ENCODE assay signal across 31 cellular contexts in genomic region chr3:177992993-177993969, GRCh38.
DNase-seq lines count a peak whose midpoint lies in the region; ATAC-seq, FAIRE-seq and TF ChIP-seq lines count a peak whose summit lies in the region.
"Had no signal": no experiment of that assay in that cellular context is flagged by ENCODE, and none has a peak within 500 bp of the region (broad histone marks: within the 10 kb centered on the region; RNA-seq: fewer than 3 reads in every experiment).

No MANE protein-coding gene starts in this region.

- in situ Hi-C loops in K562 (cut with MboI) = no loop called here

- no TSS peak for BruUV-seq in Caco-2 (replicated peaks; lab: Mats Ljungman, UMichigan)
- BruUV-seq in K562 (replicated peaks; lab: Mats Ljungman, UMichigan) = no TSS peak

- intact Hi-C loops in Caco-2 (cut with micrococcal nuclease; ENCODE audit: unreplicated experiment) (loop anchor here (2.0 kb wide), 1 partner anchor 58 kb away; no protein-coding TSS in a partner anchor), K562 (cut with micrococcal nuclease) (no loop called here), pancreas (cut with DNase I) (no loop called here)

- H3K4me2 ChIP-seq in K562 (ENCODE audit: insufficient read depth, low read length) (no peak overlapping the region), mesenchymal stem cell (ENCODE audit: low read length, poor library complexity, severe bottlenecking) (no peak overlapping the region)
- H3K4me2 ChIP-seq: A549; BLaER1 treated with 17β-estradiol and CSF1 and Interleukin-3, amounts not matched to agents 10 nM and 100 nM had no signal

- H3K9me3 ChIP-seq in Caco-2 = no peaks in the 10 kb centered on the region
- no peaks in the 10 kb centered on the region for H3K9me3 ChIP-seq in K562 (replicated peaks; ENCODE audit: control insufficient read depth, insufficient read depth, low read depth, low read length)
- no peaks in the 10 kb centered on the region for H3K9me3 ChIP-seq in mesenchymal stem cell (ENCODE audit: control insufficient read depth, low read length)
- H3K9me3 ChIP-seq in pancreas = no peaks in the 10 kb centered on the region
- H3K9me3 ChIP-seq: A549 had no signal

- H2BK12ac ChIP-seq in mesenchymal stem cell (ENCODE audit: low read length in 2 of 2) = no peak overlapping the region

- ATAC-seq in K562 (no peak), pancreas (no peak)
- ATAC-seq: A549, HCT116, Panc1 had no signal

- DNase-seq in Caco-2 = peak; percentile 27 to 58
- peak; percentile 50 for DNase-seq in HuH-7 (ENCODE audit: low spot score)
- no peak for DNase-seq in K562 (ENCODE audit: extremely low read depth in 1 of 4, low spot score in 3 of 4)
- peak; percentile 54 for DNase-seq in mesenchymal stem cell
- no peak for DNase-seq in mesenteric fat pad (ENCODE audit: low spot score)
- no peak for DNase-seq in pancreas
- DNase-seq in MV-4-11 (lab: John Stamatoyannopoulos, UW) = no peak
- DNase-seq: AML-193; CD4-positive, alpha-beta T cell; COR-L47; DMS 273 treated with DMSO at 0.1 percent for 48 hours; DMS79; KG1; MM.1S; NCI-H1048; NCI-H1417 treated with DMSO at 0.1 percent for 48 hours; NCI-H1694 treated with DMSO at 0.1 percent for 48 hours; NCI-H2081; NCI-H226; NCI-H510A; NCI-H69; SHP77 had no signal

- no peak overlapping the region for H2BK120ac ChIP-seq in mesenchymal stem cell (ENCODE audit: low read depth, low read length)

- H4K8ac ChIP-seq in mesenchymal stem cell (ENCODE audit: low read length) = no peak overlapping the region

- POLR2A ChIA-PET in Caco-2 (lab: Charles Lee) (no interaction called here), K562 (lab: Yijun Ruan, JAX) (interaction anchor here (1.2 kb wide), 1 partner anchor 15 kb away, joined by 4 read pairs; no protein-coding TSS in a partner anchor)

- H3K27me3 ChIP-seq in Caco-2 (replicated peaks; ENCODE audit: control insufficient read depth, insufficient read depth, low read length) (no peaks in the 10 kb centered on the region), K562 (ENCODE audit: control insufficient read depth in 2 of 2, insufficient read depth in 2 of 2, low read length in 2 of 2) (no peaks in the 10 kb centered on the region), mesenchymal stem cell (ENCODE audit: control insufficient read depth in 1 of 2, insufficient read depth in 1 of 2, low read length in 2 of 2) (no peaks in the 10 kb centered on the region), pancreas (no peaks in the 10 kb centered on the region)
- H3K27me3 ChIP-seq: BLaER1 treated with 17β-estradiol and CSF1 and Interleukin-3, amounts not matched to agents 10 nM and 100 nM had no signal

- no peak overlapping the region for H3K9ac ChIP-seq in K562 (ENCODE audit: insufficient read depth in 1 of 2, low read depth in 2 of 2, low read length in 2 of 2)
- no peak overlapping the region for H3K9ac ChIP-seq in mesenchymal stem cell (ENCODE audit: low read length)
- H3K9ac ChIP-seq: BLaER1 treated with 17β-estradiol and CSF1 and Interleukin-3, amounts not matched to agents 10 nM and 100 nM had no signal

- no peak overlapping the region for H3K23ac ChIP-seq in mesenchymal stem cell (ENCODE audit: low read length in 2 of 2)

- no peaks in the 10 kb centered on the region for H3K79me2 ChIP-seq in K562 (ENCODE audit: control insufficient read depth, insufficient read depth, low read length)

- TF ChIP-seq RAD21 in K562 (CRISPR knock-in tag; conservative IDR thresholded peaks at IDR 0.05 in 1 of 2, IDR thresholded peaks at IDR 0.05 in 1 of 2) = no peak

- H3K9me3 Mint-ChIP-seq in Caco-2 (ENCODE audit: unreplicated experiment) = no peaks in the 10 kb centered on the region

- TF ChIP-seq CTCF in Caco-2 (IDR thresholded peaks at IDR 0.05; ENCODE audit: insufficient read depth in 1 of 2, low read depth in 1 of 2, low read length in 1 of 2, severe bottlenecking in 1 of 2, unreplicated experiment in 1 of 2) = no peak
- no peak for TF ChIP-seq CTCF in K562 (IDR thresholded peaks at IDR 0.05 in 2 of 3, conservative IDR thresholded peaks at IDR 0.05 in 1 of 3; ENCODE audit: insufficient read depth in 2 of 3, low read depth in 1 of 3, low read length in 3 of 3)
- no peak for TF ChIP-seq CTCF in pancreas (IDR thresholded peaks at IDR 0.05)

- no peak for TF ChIP-seq POLR2A in K562 (conservative IDR thresholded peaks at IDR 0.05)

- no peak overlapping the region for H3K18ac ChIP-seq in mesenchymal stem cell (ENCODE audit: low read depth in 1 of 2, low read length in 2 of 2)

- H3K4me1 ChIP-seq in Caco-2 (peaks cover 25% of the 10 kb centered on the region), K562 (replicated peaks in 1 of 2; ENCODE audit: control insufficient read depth in 2 of 2, insufficient read depth in 2 of 2, low read length in 2 of 2) (no peaks in the 10 kb centered on the region), mesenchymal stem cell (ENCODE audit: control insufficient read depth, insufficient read depth, low read depth, low read length) (no peaks in the 10 kb centered on the region), pancreas (no peaks in the 10 kb centered on the region)
- H3K4me1 ChIP-seq: A549 had no signal

- no peak overlapping the region for H2BK5ac ChIP-seq in mesenchymal stem cell (ENCODE audit: low read depth, low read length, poor library complexity, severe bottlenecking)

- no peak overlapping the region for H2BK15ac ChIP-seq in mesenchymal stem cell (ENCODE audit: low read depth, poor library complexity, severe bottlenecking)

- WGBS in K562 (ENCODE audit: insufficient coverage, low coverage, missing lambda C conversion rate) = 17% methylated on average over 6 of the region's 6 CpGs
- 79% methylated on average over 5 of the region's 6 CpGs for WGBS in mesenchymal stem cell
- WGBS in pancreas, 2 donors = 50 to 55% methylated on average over 6 of the region's 6 CpGs

- no peaks in the 10 kb centered on the region for H3K36me3 Mint-ChIP-seq in Caco-2 (ENCODE audit: insufficient read depth, unreplicated experiment)

- H3K4ac ChIP-seq in mesenchymal stem cell (ENCODE audit: low read depth in 1 of 2, low read length in 2 of 2) = no peak overlapping the region

- H2AFZ ChIP-seq in K562 (ENCODE audit: low read depth, low read length) (no peak overlapping the region), mesenchymal stem cell (ENCODE audit: low read depth, low read length) (no peak overlapping the region)

- peaks cover 6% of the 10 kb centered on the region for H3K4me1 Mint-ChIP-seq in Caco-2 (ENCODE audit: low read depth, unreplicated experiment)

- TF ChIP-seq EP300 in K562 (IDR thresholded peaks at IDR 0.05; ENCODE audit: low read length) = no peak

- no peaks in the 10 kb centered on the region for H3K27me3 Mint-ChIP-seq in Caco-2 (ENCODE audit: insufficient read depth, unreplicated experiment)
- H3K27me3 Mint-ChIP-seq: CD4-positive, alpha-beta T cell had no signal

- H3K27ac Mint-ChIP-seq in Caco-2 (ENCODE audit: unreplicated experiment) = peak overlapping the region; percentile 71
- H3K27ac Mint-ChIP-seq: CD4-positive, alpha-beta T cell had no signal

- H4K91ac ChIP-seq in mesenchymal stem cell (ENCODE audit: low read length) = no peak overlapping the region

- no peaks in the 10 kb centered on the region for H3K36me3 ChIP-seq in Caco-2 (ENCODE audit: control insufficient read depth, insufficient read depth, low read length)
- no peaks in the 10 kb centered on the region for H3K36me3 ChIP-seq in K562 (ENCODE audit: control insufficient read depth, insufficient read depth, low read length)
- no peaks in the 10 kb centered on the region for H3K36me3 ChIP-seq in mesenchymal stem cell (ENCODE audit: control insufficient read depth in 1 of 2, insufficient read depth in 2 of 2, low read depth in 1 of 2, low read length in 2 of 2)
- no peaks in the 10 kb centered on the region for H3K36me3 ChIP-seq in pancreas

- no peak overlapping the region for H3K27ac ChIP-seq in K562 (ENCODE audit: extremely low read depth, low read depth, low read length)
- H3K27ac ChIP-seq in mesenchymal stem cell (ENCODE audit: low read length, poor library complexity, severe bottlenecking) = no peak overlapping the region
- no peak overlapping the region for H3K27ac ChIP-seq in pancreas
- H3K27ac ChIP-seq: A549; BLaER1 treated with 17β-estradiol and CSF1 and Interleukin-3, amounts not matched to agents 10 nM and 100 nM; HL-60; RWPE1; SK-N-MC had no signal

- CTCF ChIA-PET in Caco-2 (lab: Charles Lee) = no interaction called here
- CTCF ChIA-PET in K562 (lab: Yijun Ruan, JAX; ENCODE audit: low intra/inter-chr PET ratio) = no interaction called here

- no peak overlapping the region for H3K4me3 Mint-ChIP-seq in Caco-2 (ENCODE audit: unreplicated experiment)
- H3K4me3 Mint-ChIP-seq: CD4-positive, alpha-beta T cell had no signal

- H2AK5ac ChIP-seq in mesenchymal stem cell (ENCODE audit: low read length, severe bottlenecking) = no peak overlapping the region

- H3K9me1 ChIP-seq in K562 (ENCODE audit: control insufficient read depth, insufficient read depth, low read length) = no peaks in the 10 kb centered on the region

- FAIRE-seq in K562 (lab: Jason Lieb, UNC) (no peak), pancreas (lab: Jason Lieb, UNC) (no peak)
- FAIRE-seq: A549, GM12892, GM19239 had no signal

- no peaks in the 10 kb centered on the region for H3K79me1 ChIP-seq in mesenchymal stem cell (replicated peaks; ENCODE audit: low read length, poor library complexity, severe bottlenecking)

- H4K20me1 ChIP-seq in K562 (replicated peaks; ENCODE audit: control insufficient read depth, insufficient read depth, low read length) = no peaks in the 10 kb centered on the region
- H4K20me1 ChIP-seq: BLaER1 treated with 17β-estradiol and CSF1 and Interleukin-3, amounts not matched to agents 10 nM and 100 nM had no signal

- H3K4me3 ChIP-seq in Caco-2 (ENCODE audit: low read depth, low read length) (no peak overlapping the region), K562 (no peak overlapping the region), mesenchymal stem cell (ENCODE audit: insufficient read depth in 1 of 2, low read depth in 1 of 2, low read length in 2 of 2) (no peak overlapping the region), pancreas (no peak overlapping the region)
- H3K4me3 ChIP-seq: A549; BLaER1 treated with 17β-estradiol and CSF1 and Interleukin-3, amounts not matched to agents 10 nM and 100 nM; SK-N-MC had no signal

- H3K14ac ChIP-seq in mesenchymal stem cell (ENCODE audit: low read length in 2 of 2) = no peak overlapping the region

TF ChIP-seq in K562, 482 proteins besides CTCF, POLR2A, EP300 and RAD21:
- TF ChIP-seq, protein P1, sequence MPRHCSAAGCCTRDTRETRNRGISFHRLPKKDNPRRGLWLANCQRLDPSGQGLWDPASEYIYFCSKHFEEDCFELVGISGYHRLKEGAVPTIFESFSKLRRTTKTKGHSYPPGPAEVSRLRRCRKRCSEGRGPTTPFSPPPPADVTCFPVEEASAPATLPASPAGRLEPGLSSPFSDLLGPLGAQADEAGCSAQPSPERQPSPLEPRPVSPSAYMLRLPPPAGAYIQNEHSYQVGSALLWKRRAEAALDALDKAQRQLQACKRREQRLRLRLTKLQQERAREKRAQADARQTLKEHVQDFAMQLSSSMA (CRISPR knock-in tag; IDR thresholded peaks at IDR 0.05) = no peak
- TF ChIP-seq CEBPB (tag; IDR thresholded peaks at IDR 0.05) = peak; percentile 41

Comparison
In these comparisons a context has a peak if more than half of its experiments do, and no peak if none do; other contexts are left out.
1. DNase-seq: peak in Caco-2 (2 of 2), HuH-7 (single experiment) and mesenchymal stem cell (single experiment); none in K562 (0 of 4), mesenteric fat pad (single experiment), pancreas (0 of 6) and MV-4-11 (single experiment).